In the genomic region with DNA sequence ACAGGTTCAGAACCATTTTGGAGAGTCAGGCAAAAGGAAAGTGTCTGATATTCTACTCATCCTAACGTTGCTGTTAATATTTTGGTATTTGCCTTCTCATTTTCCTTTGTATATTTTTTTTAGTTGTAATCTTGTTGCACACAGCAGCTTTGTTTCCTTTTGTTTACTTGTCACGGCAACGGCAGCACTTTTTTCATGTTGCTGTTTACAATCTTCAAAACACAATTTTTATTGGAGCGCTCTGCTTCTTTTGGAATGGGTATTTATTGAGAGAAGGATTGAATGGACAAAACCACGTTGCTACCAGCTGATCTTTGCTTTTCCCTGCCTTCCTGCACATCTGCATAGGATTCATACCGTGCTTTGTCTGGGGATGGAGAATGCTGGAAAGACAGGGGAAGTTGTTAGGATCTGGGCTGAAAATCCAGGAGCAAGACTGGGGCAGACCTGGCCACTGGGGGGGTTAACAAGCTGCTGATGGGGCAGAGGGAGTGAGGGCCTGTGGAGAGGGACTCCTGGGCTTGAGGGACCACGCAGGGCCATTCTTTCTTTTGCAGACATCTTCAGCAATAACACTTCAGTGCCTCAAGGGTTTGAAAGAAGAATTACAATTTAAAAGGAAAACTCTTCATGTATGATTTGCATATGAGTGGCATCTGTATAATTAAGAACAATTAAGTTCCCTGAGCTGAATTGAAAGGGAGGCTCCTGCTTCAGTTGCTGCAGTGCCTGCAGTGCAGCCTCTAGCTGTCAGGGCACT, we compare ENCODE assay signal across 10 cellular contexts.
DNase-seq lines count a peak whose midpoint lies in the region; ATAC-seq, FAIRE-seq and TF ChIP-seq lines count a peak whose summit lies in the region.
"Had no signal": no experiment of that assay in that cellular context is flagged by ENCODE, and none has a peak within 500 bp of the region (broad histone marks: within the 10 kb centered on the region; RNA-seq: fewer than 3 reads in every experiment).

No MANE protein-coding gene starts in this region.

- peak overlapping the region; percentile 39 for H3K4me3 ChIP-seq in iPS-18a (ENCODE audit: low read length)

- H3K27me3 ChIP-seq in iPS-18a (ENCODE audit: control insufficient read depth, insufficient read depth, low read length) = no peaks in the 10 kb centered on the region

- no peaks in the 10 kb centered on the region for H3K9me3 Mint-ChIP-seq in activated T-helper 17 cell treated with anti-CD3 and anti-CD28 coated beads, Interleukin-2, amount 50 U/mL, for 72 hours

- peaks cover 49% of the 10 kb centered on the region for H3K4me1 Mint-ChIP-seq in activated T-helper 17 cell treated with anti-CD3 and anti-CD28 coated beads, Interleukin-2, amount 50 U/mL, for 72 hours

- no peak overlapping the region; the same call in 1 of the 2 replicates for H3K27ac ChIP-seq in C4-2B
- H3K27ac ChIP-seq in iPS-18a (ENCODE audit: low read length) = peak overlapping the region; percentile 89
- H3K27ac ChIP-seq: epithelial cell of prostate had no signal

- no peaks in the 10 kb centered on the region for H3K27me3 Mint-ChIP-seq in activated T-helper 17 cell treated with anti-CD3 and anti-CD28 coated beads, Interleukin-2, amount 50 U/mL, for 72 hours

- H3K4me1 ChIP-seq in iPS-18a (ENCODE audit: control insufficient read depth, low read depth, low read length) = peaks cover 48% of the 10 kb centered on the region

- peak overlapping the region; percentile 72 for H3K4me3 Mint-ChIP-seq in activated T-helper 17 cell treated with anti-CD3 and anti-CD28 coated beads, Interleukin-2, amount 50 U/mL, for 72 hours

- peak overlapping the region; percentile 58 for H3K9ac ChIP-seq in iPS-18a (ENCODE audit: low read length)

- FAIRE-seq in GM19239 (lab: Jason Lieb, UNC) = peak; percentile 52

- no peaks in the 10 kb centered on the region for H3K36me3 ChIP-seq in iPS-18a (ENCODE audit: control insufficient read depth, low read depth, low read length)

- TF ChIP-seq CTCF in C4-2B (conservative IDR thresholded peaks at IDR 0.05) = peak; percentile 24; the same call in 1 of the 2 replicates

- peak overlapping the region; percentile 88 for H3K27ac Mint-ChIP-seq in activated T-helper 17 cell treated with anti-CD3 and anti-CD28 coated beads, Interleukin-2, amount 50 U/mL, for 72 hours

- no peak for DNase-seq in GM19239 (ENCODE audit: insufficient read length, low spot score)
- DNase-seq in NOMO-1 (lab: John Stamatoyannopoulos, UW; ENCODE audit: unreplicated experiment in 2 of 2) = no peak
- DNase-seq in RKO (ENCODE audit: low spot score) = no peak
- no peak for DNase-seq in stimulated activated CD4-positive, alpha-beta T cell treated with anti-CD3 and anti-CD28 coated beads, Interleukin-1b, Interleukin-23, amount 100 ng/mL, for 48 hours

- no peak for ATAC-seq in activated T-helper 17 cell treated with anti-CD3 and anti-CD28 coated beads, Interleukin-2, amount 50 U/mL, for 72 hours (replicated peaks)
- ATAC-seq in GM21447 (IDR thresholded peaks at IDR 0.05; ENCODE audit: unreplicated experiment) = no peak
- ATAC-seq: Panc1 had no signal

- no peaks in the 10 kb centered on the region for H3K9me3 ChIP-seq in iPS-18a (ENCODE audit: control insufficient read depth, low read depth, low read length)

- H3K36me3 Mint-ChIP-seq in activated T-helper 17 cell treated with anti-CD3 and anti-CD28 coated beads, Interleukin-2, amount 50 U/mL, for 72 hours (ENCODE audit: low read depth) = peaks cover 5% of the 10 kb centered on the region
